Comparison of ENCODE assay signal across 8 cellular contexts in genomic region chrX:110316351-110317078, GRCh38. TPM values are rescaled to one million over a fixed set of nuclear protein-coding genes. Genes with fewer than 3 reads are reported as not detected.
DNase-seq lines count a peak whose midpoint lies in the region; ATAC-seq and TF ChIP-seq lines count a peak whose summit lies in the region.

No MANE protein-coding gene starts in this region.

- H3K9ac ChIP-seq in Karpas-422 (ENCODE audit: low read length) (peak overlapping the region; percentile 75), mammary epithelial cell (ENCODE audit: insufficient read depth, low read length) (peak overlapping the region; percentile 83)

- H3K4me1 ChIP-seq in Karpas-422 (ENCODE audit: low read length) = peaks cover 23% of the 10 kb centered on the region
- H3K4me1 ChIP-seq in mammary epithelial cell (ENCODE audit: insufficient read depth, low read length) = no peaks in the 10 kb centered on the region
- peaks cover 2% of the 10 kb centered on the region for H3K4me1 ChIP-seq in mesodermal cell (ENCODE audit: control insufficient read depth, insufficient read depth, low read length, poor library complexity, severe bottlenecking)

- no peaks in the 10 kb centered on the region for H3K9me3 Mint-ChIP-seq in Calu3 (ENCODE audit: low read depth, unreplicated experiment)

- 38% methylated on average over 12 of the region's 12 CpGs for WGBS in mammary epithelial cell (ENCODE audit: low coverage, missing lambda C conversion rate)
- WGBS in mesodermal cell (ENCODE audit: insufficient coverage in 2 of 2), 2 experiments = 7% methylated on average over 3 of the region's 12 CpGs; no CpG with 5 or more reads in 1 of the 2 experiments

- H3K27me3 ChIP-seq in Karpas-422 (ENCODE audit: low read length) (no peaks in the 10 kb centered on the region), mammary epithelial cell (ENCODE audit: insufficient read depth, low read length) (no peaks in the 10 kb centered on the region)

- peak overlapping the region; percentile 97 for H3K4me3 Mint-ChIP-seq in Calu3 (ENCODE audit: low read depth, unreplicated experiment)

- H3K9me2 ChIP-seq in Karpas-422 (replicated peaks; ENCODE audit: insufficient read depth, low read length) = no peaks in the 10 kb centered on the region

- peak overlapping the region; percentile 96 for H3K27ac Mint-ChIP-seq in Calu3 (ENCODE audit: unreplicated experiment)

- CTCF ChIA-PET in Calu3 (lab: Charles Lee) = interaction anchor here (0.6 to 1.3 kb wide), 5 partner anchors 17 to 1290 kb away, joined by 3 to 5 read pairs (median 3); no protein-coding TSS in a partner anchor
- CTCF ChIA-PET in mammary epithelial cell (lab: Charles Lee; ENCODE audit: low non-redundant PET) = interaction anchor here (0.9 kb wide), 1 partner anchor 106 kb away, joined by 16 read pairs; no protein-coding TSS in a partner anchor

- no peak for TF ChIP-seq CTCF in Calu3 (IDR thresholded peaks at IDR 0.05; ENCODE audit: unreplicated experiment)
- no peak for TF ChIP-seq CTCF in mammary epithelial cell (conservative IDR thresholded peaks at IDR 0.05 in 1 of 2, IDR thresholded peaks at IDR 0.05 in 1 of 2; ENCODE audit: extremely low read depth in 1 of 2, insufficient read depth in 1 of 2, low read depth in 1 of 2, low read length in 2 of 2)

- in situ Hi-C loops in mammary epithelial cell (cut with MboI; ENCODE audit: low sequenced_read_pairs in 2 of 2) = no loop called here

- H3K36me3 ChIP-seq in Karpas-422 (ENCODE audit: insufficient read depth, low read length) = no peaks in the 10 kb centered on the region
- no peaks in the 10 kb centered on the region for H3K36me3 ChIP-seq in mammary epithelial cell (ENCODE audit: insufficient read depth, low read length)
- no peaks in the 10 kb centered on the region for H3K36me3 ChIP-seq in mesodermal cell (ENCODE audit: control insufficient read depth, insufficient read depth, low read length)

- H3K4me1 Mint-ChIP-seq in Calu3 (ENCODE audit: low read depth, unreplicated experiment) = peaks cover 19% of the 10 kb centered on the region

- dilution Hi-C loops in mammary epithelial cell (cut with HindIII; ENCODE audit: low sequenced_read_pairs) = no loop called here

- peak overlapping the region; percentile 70 for H3K4me2 ChIP-seq in Karpas-422 (ENCODE audit: low read depth, low read length, poor library complexity, severe bottlenecking)
- peak overlapping the region; percentile 68 for H3K4me2 ChIP-seq in mammary epithelial cell (ENCODE audit: insufficient read depth, low read depth, low read length)

- H3K4me3 ChIP-seq in Karpas-422 (ENCODE audit: low read length) (peak overlapping the region; percentile 68), mammary epithelial cell (replicated peaks in 1 of 3; ENCODE audit: insufficient read depth in 1 of 3, low read depth in 2 of 3, low read length in 3 of 3) (peak overlapping the region; percentile 77 to 84 (median 78)), mesodermal cell (ENCODE audit: extremely low read depth, insufficient read depth, low read length, poor library complexity, severe bottlenecking) (peak overlapping the region; percentile 65)

- H3K36me3 Mint-ChIP-seq in Calu3 (ENCODE audit: insufficient read depth, unreplicated experiment) = peaks cover 25% of the 10 kb centered on the region

- intact Hi-C loops in Calu3 (cut with micrococcal nuclease; ENCODE audit: unreplicated experiment) (loop anchor here (5.0 kb wide), 4 partner anchors 34 to 154 kb away; no protein-coding TSS in a partner anchor), mammary epithelial cell (cut with micrococcal nuclease) (loop anchor here (1.0 to 5.0 kb wide), 2 partner anchors 74 to 86 kb away; no protein-coding TSS in a partner anchor)

- H3K79me2 ChIP-seq in Karpas-422 (ENCODE audit: low read length) = peaks cover 62% of the 10 kb centered on the region
- peaks cover 63% of the 10 kb centered on the region for H3K79me2 ChIP-seq in mammary epithelial cell (ENCODE audit: insufficient read depth, low read length)

- no peaks in the 10 kb centered on the region for H3K27me3 Mint-ChIP-seq in Calu3 (ENCODE audit: unreplicated experiment)

- no peak for DNase-seq in Calu3
- DNase-seq in Karpas-422 = no peak
- no peak for DNase-seq in mammary epithelial cell
- DNase-seq in activated gamma-delta T cell (lab: John Stamatoyannopoulos, UW) = no peak
- DNase-seq in DMS79 (lab: John Stamatoyannopoulos, UW) = no peak
- DNase-seq in hippocampal formation (lab: John Stamatoyannopoulos, UW) = no peak

- no peak for ATAC-seq in HG03108 (IDR thresholded peaks at IDR 0.05; ENCODE audit: unreplicated experiment)

- H2AFZ ChIP-seq in Karpas-422 (ENCODE audit: low read length) = no peak overlapping the region
- no peak overlapping the region for H2AFZ ChIP-seq in mammary epithelial cell (ENCODE audit: low read depth, low read length)

- BruUV-seq in Calu3 (replicated peaks; lab: Mats Ljungman, UMichigan) (TSS peak; percentile 56), mammary epithelial cell (replicated peaks; lab: Mats Ljungman, UMichigan) (TSS peak; percentile 34)

- H3K9me3 ChIP-seq in Karpas-422 (ENCODE audit: low read length) = no peaks in the 10 kb centered on the region
- no peaks in the 10 kb centered on the region for H3K9me3 ChIP-seq in mammary epithelial cell (replicated peaks; ENCODE audit: insufficient read depth, low read length)
- H3K9me3 ChIP-seq in mesodermal cell (ENCODE audit: control insufficient read depth, low read length) = no peaks in the 10 kb centered on the region

- H3K27ac ChIP-seq in Karpas-422 (ENCODE audit: low read length) (no peak overlapping the region), mammary epithelial cell (ENCODE audit: insufficient read depth, low read depth, low read length) (peak overlapping the region; percentile 67), mesodermal cell (ENCODE audit: low read depth, low read length, severe bottlenecking) (no peak overlapping the region)

- H4K20me1 ChIP-seq in Karpas-422 (ENCODE audit: insufficient read depth, low read depth, low read length) (no peaks in the 10 kb centered on the region), mammary epithelial cell (ENCODE audit: insufficient read depth, low read length) (no peaks in the 10 kb centered on the region)

RNA-seq across cellular contexts. Expression of gene AMMECR1, which starts 1.4 kb away (rescaled TPM):
- total RNA-seq in Calu3 (2022) = 21.8 and 23.5 TPM in 2 replicates
- total RNA-seq in Karpas-422 (2014; rRNA removed; shearing (Covaris generic); ENCODE audit: low replicate concordance) = 8.5 and 15.1 TPM in 2 replicates
- 10 to 100 TPM; 21.0 to 22.7 TPM for total RNA-seq in mammary epithelial cell
- polyA plus RNA-seq in mammary epithelial cell = 12.4 TPM
- polyA minus RNA-seq in mammary epithelial cell = 23.7 TPM
- polyA plus RNA-seq in mesodermal cell (2013, experiment 1 of 2) = 11.5 TPM
- 11.7 TPM for polyA plus RNA-seq in mesodermal cell (2013, experiment 2 of 2)

RNA-seq across cellular contexts. Expression of gene RTL9, which starts 42.1 kb away (rescaled TPM):
- total RNA-seq in Calu3 (2022) (not detected in 2 replicates), mammary epithelial cell (under 1 TPM in 1 of 2 donors, not detected in 1; 0.26 TPM)
- total RNA-seq in Karpas-422 (2014; rRNA removed; shearing (Covaris generic); ENCODE audit: low replicate concordance) = 0.07 TPM in 1 of 2 replicates, not detected in the other
- polyA plus RNA-seq in mammary epithelial cell = 0.02 TPM
- not detected for polyA minus RNA-seq in mammary epithelial cell
- polyA plus RNA-seq in mesodermal cell (2013, experiment 1 of 2) = 0.37 TPM
- polyA plus RNA-seq in mesodermal cell (2013, experiment 2 of 2) = 0.25 TPM
